Comparison of ENCODE assay signal across 25 cellular contexts in the genomic region with DNA sequence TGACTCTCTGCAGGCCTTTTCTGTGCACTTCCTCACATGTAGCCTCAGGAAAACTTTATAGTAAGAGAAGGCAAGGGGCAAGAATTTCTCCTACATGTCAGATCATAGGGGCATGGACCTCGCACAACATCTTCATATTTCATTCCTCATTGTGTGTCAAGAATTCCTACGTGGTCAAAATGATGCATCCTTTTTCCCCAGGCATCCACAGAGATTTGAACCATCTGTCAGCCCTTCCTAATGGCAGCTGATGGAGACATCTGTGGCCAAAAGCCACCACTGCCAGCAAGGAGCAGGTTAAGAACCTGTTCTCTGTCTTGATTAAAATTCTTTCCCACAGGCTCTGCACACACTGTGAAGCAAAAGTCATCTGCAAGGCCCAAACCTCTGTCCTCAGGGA.
"Had no signal": no experiment of that assay in that cellular context is flagged by ENCODE, and none has a peak within 500 bp of the region (broad histone marks: within the 10 kb centered on the region; RNA-seq: fewer than 3 reads in every experiment).

No MANE protein-coding gene starts in this region.

- DNase-seq: activated CD4-positive, alpha-beta T cell treated with anti-CD3 and anti-CD28 coated beads for 36 hours; activated CD4-positive, alpha-beta T cell treated with anti-CD3 and anti-CD28 coated beads, Interleukin-2, amount 50 U/mL, for 48 hours; activated CD4-positive, CD25-positive, alpha-beta regulatory T cell; activated CD8-positive, alpha-beta memory T cell treated with anti-CD3 and anti-CD28 coated beads, Interleukin-2, amount 50 U/mL, for 48 hours; activated gamma-delta T cell; activated naive CD4-positive, alpha-beta T cell treated with anti-CD3 and anti-CD28 coated beads, Interleukin-2, amount 10 ng/mL, durations not matched to agents 7 days and 5 days; activated naive CD8-positive, alpha-beta T cell treated with anti-CD3 and anti-CD28 coated beads, Interleukin-2, amount 10 ng/mL, durations not matched to agents 7 days and 5 days; activated T-cell treated with anti-CD3 and anti-CD28 coated beads, Interleukin-2, amount 50 U/mL, for 24 hours; caudate nucleus; head of caudate nucleus; hypothalamus; immature natural killer cell; kidney; left colon; mammary epithelial cell; naive thymus-derived CD4-positive, alpha-beta T cell; nucleus accumbens; pancreas; psoas muscle; stimulated activated CD4-positive, alpha-beta T cell treated with anti-CD3 and anti-CD28 coated beads, Interleukin-15, amount 100 ng/mL, for 24 hours; stimulated activated CD4-positive, alpha-beta T cell treated with anti-CD3 and anti-CD28 coated beads, Interleukin-2, amount 100 ng/mL, for 24 hours; stimulated activated naive CD4-positive, alpha-beta T cell treated with Interleukin-2 at 50 U/mL for 16 hours; substantia nigra; upper lobe of left lung had no signal

- H3K9me3 Mint-ChIP-seq: activated naive CD4-positive, alpha-beta T cell treated with anti-CD3 and anti-CD28 coated beads, Interleukin-2, amount 10 ng/mL, durations not matched to agents 7 days and 5 days; activated naive CD8-positive, alpha-beta T cell treated with anti-CD3 and anti-CD28 coated beads, Interleukin-2, amount 10 ng/mL, durations not matched to agents 7 days and 5 days; activated T-cell treated with anti-CD3 and anti-CD28 coated beads, Interleukin-2, amount 50 U/mL, for 24 hours; immature natural killer cell had no signal

- H3K4me3 Mint-ChIP-seq: activated CD4-positive, alpha-beta T cell treated with anti-CD3 and anti-CD28 coated beads for 36 hours; activated naive CD4-positive, alpha-beta T cell treated with anti-CD3 and anti-CD28 coated beads, Interleukin-2, amount 10 ng/mL, durations not matched to agents 7 days and 5 days; activated naive CD8-positive, alpha-beta T cell treated with anti-CD3 and anti-CD28 coated beads, Interleukin-2, amount 10 ng/mL, durations not matched to agents 7 days and 5 days; activated T-cell treated with anti-CD3 and anti-CD28 coated beads, Interleukin-2, amount 50 U/mL, for 24 hours; immature natural killer cell; naive thymus-derived CD4-positive, alpha-beta T cell had no signal

- H3K27ac Mint-ChIP-seq: activated CD4-positive, alpha-beta T cell treated with anti-CD3 and anti-CD28 coated beads for 36 hours; activated naive CD4-positive, alpha-beta T cell treated with anti-CD3 and anti-CD28 coated beads, Interleukin-2, amount 10 ng/mL, durations not matched to agents 7 days and 5 days; activated naive CD8-positive, alpha-beta T cell treated with anti-CD3 and anti-CD28 coated beads, Interleukin-2, amount 10 ng/mL, durations not matched to agents 7 days and 5 days; activated T-cell treated with anti-CD3 and anti-CD28 coated beads, Interleukin-2, amount 50 U/mL, for 24 hours; immature natural killer cell; naive thymus-derived CD4-positive, alpha-beta T cell had no signal

- ATAC-seq: activated CD4-positive, alpha-beta T cell treated with anti-CD3 and anti-CD28 coated beads for 36 hours; gastroesophageal sphincter; left colon; naive thymus-derived CD4-positive, alpha-beta T cell; pancreas; psoas muscle had no signal

- H3K27me3 Mint-ChIP-seq: activated CD4-positive, alpha-beta T cell treated with anti-CD3 and anti-CD28 coated beads for 36 hours; activated T-cell treated with anti-CD3 and anti-CD28 coated beads, Interleukin-2, amount 50 U/mL, for 24 hours had no signal

- H3K36me3 Mint-ChIP-seq: activated naive CD4-positive, alpha-beta T cell treated with anti-CD3 and anti-CD28 coated beads, Interleukin-2, amount 10 ng/mL, durations not matched to agents 7 days and 5 days; activated naive CD8-positive, alpha-beta T cell treated with anti-CD3 and anti-CD28 coated beads, Interleukin-2, amount 10 ng/mL, durations not matched to agents 7 days and 5 days had no signal
